1 cellular context compared by ENCODE assay signal in genomic region chr1:19311931-19312781, GRCh38.
TF ChIP-seq lines count a peak whose summit lies in the region.

TSS of gene AKR7A2 (minus strand) at chr1:19312144. CDS start at chr1:19312124, 20 bp downstream.
TSS of gene SLC66A1 (plus strand) at chr1:19312326. CDS start at chr1:19317678, 5,352 bp downstream.

TF ChIP-seq in K562, 482 proteins besides CTCF, POLR2A, EP300 and RAD21 (continued from another document and continues in another):
- TF ChIP-seq ZNF449 (CRISPR knock-in tag; IDR thresholded peaks at IDR 0.05): 0 out of 2 replicates have a peak, but pooled peaks have one; percentile 44
- TF ChIP-seq CUX1 (CRISPR knock-in tag; IDR thresholded peaks at IDR 0.05): no peak
- no peak for TF ChIP-seq ADNP (tag; IDR thresholded peaks at IDR 0.05)
- peak; percentile 72 for TF ChIP-seq ETS1 (conservative IDR thresholded peaks at IDR 0.05; ENCODE audit: control insufficient read depth, low read depth, low read length)
- TF ChIP-seq ARID3A (IDR thresholded peaks at IDR 0.05; ENCODE audit: borderline replicate concordance, low read depth, low read length): no peak
- no peak for TF ChIP-seq ZNF79 (CRISPR knock-in tag; IDR thresholded peaks at IDR 0.05; ENCODE audit: low read depth)
- TF ChIP-seq NFIX (CRISPR knock-in tag; IDR thresholded peaks at IDR 0.05; ENCODE audit: low read depth): no peak
- peak; percentile 94 for TF ChIP-seq JUND (IDR thresholded peaks at IDR 0.05; ENCODE audit: borderline replicate concordance, low read depth, low read length)
- TF ChIP-seq JUND (tag; IDR thresholded peaks at IDR 0.05; ENCODE audit: borderline replicate concordance, low read depth, low read length): peak; percentile 78; the same call in 1 of the 3 replicates
- TF ChIP-seq PREB (CRISPR knock-in tag; IDR thresholded peaks at IDR 0.05): 0 out of 2 replicates have a peak, but pooled peaks have one; percentile 84
- peak; percentile 51 for TF ChIP-seq CTCFL (IDR thresholded peaks at IDR 0.05; ENCODE audit: borderline replicate concordance, insufficient read depth, low read depth, low read length, poor library complexity, severe bottlenecking)
- TF ChIP-seq PBX2 (CRISPR knock-in tag; IDR thresholded peaks at IDR 0.05; ENCODE audit: low read depth): no peak
- TF ChIP-seq PBX2 (tag; conservative IDR thresholded peaks at IDR 0.05; ENCODE audit: low read depth): no peak
- TF ChIP-seq E2F4 (CRISPR knock-in tag; IDR thresholded peaks at IDR 0.05; ENCODE audit: low read depth): no peak; the same call in 1 of the 2 replicates
- TF ChIP-seq ZNF165 (CRISPR knock-in tag; IDR thresholded peaks at IDR 0.05; ENCODE audit: borderline replicate concordance): no peak; the same call in 1 of the 2 replicates
- TF ChIP-seq XRCC4 (IDR thresholded peaks at IDR 0.05; ENCODE audit: extremely low read depth, insufficient read depth, insufficient read length): no peak
- no peak for TF ChIP-seq NR0B1 (IDR thresholded peaks at IDR 0.05; ENCODE audit: partially characterized antibody)
- TF ChIP-seq MECOM (CRISPR knock-in tag; IDR thresholded peaks at IDR 0.05): no peak
- TF ChIP-seq CXXC5 (CRISPR knock-in tag; IDR thresholded peaks at IDR 0.05): peak; percentile 100
- TF ChIP-seq ZNF23 (CRISPR knock-in tag; IDR thresholded peaks at IDR 0.05): no peak
- peak in 1 of 2 experiments; percentile 83; a peak in 2 of 4 replicates for TF ChIP-seq HDAC1 (IDR thresholded peaks at IDR 0.05)
- no peak for TF ChIP-seq BMI1 (IDR thresholded peaks at IDR 0.05; ENCODE audit: low read length)
- no peak for TF ChIP-seq ZNF75A (CRISPR knock-in tag; IDR thresholded peaks at IDR 0.05)
- no peak for TF ChIP-seq HDGF (IDR thresholded peaks at IDR 0.05)
- peak; percentile 61; the same call in 1 of the 2 replicates for TF ChIP-seq GABPB1 (CRISPR knock-in tag; IDR thresholded peaks at IDR 0.05)
- TF ChIP-seq GATAD2A (IDR thresholded peaks at IDR 0.05): 0 out of 2 replicates have a peak, but pooled peaks have one; percentile 12
- TF ChIP-seq PHB2 (IDR thresholded peaks at IDR 0.05; ENCODE audit: low read depth): no peak
- TF ChIP-seq ZKSCAN1 (IDR thresholded peaks at IDR 0.05; ENCODE audit: low read depth, low read length): 0 out of 2 replicates have a peak, but pooled peaks have one; percentile 50
- TF ChIP-seq MYC (IDR thresholded peaks at IDR 0.05; ENCODE audit: low read depth, low read length): peak; percentile 67
- peak; percentile 88; the same call in 1 of the 2 replicates for TF ChIP-seq MYC (CRISPR knock-in tag; IDR thresholded peaks at IDR 0.05; ENCODE audit: borderline replicate concordance, low read depth)
- TF ChIP-seq FOXP4 (CRISPR knock-in tag; IDR thresholded peaks at IDR 0.05; ENCODE audit: borderline replicate concordance): no peak
- TF ChIP-seq ZNF695 (CRISPR knock-in tag; IDR thresholded peaks at IDR 0.05): no peak
- TF ChIP-seq PYGO2 (tag; IDR thresholded peaks at IDR 0.05): no peak
- TF ChIP-seq HOXB6 (CRISPR knock-in tag; IDR thresholded peaks at IDR 0.05; ENCODE audit: borderline replicate concordance): no peak
- peak; percentile 68 for TF ChIP-seq CBFA2T2 (conservative IDR thresholded peaks at IDR 0.05)
- TF ChIP-seq EP400 (IDR thresholded peaks at IDR 0.05): peak; percentile 79
- no peak for TF ChIP-seq NCOA2 (IDR thresholded peaks at IDR 0.05; ENCODE audit: partially characterized antibody in 2 of 2)
- TF ChIP-seq NRF1 (conservative IDR thresholded peaks at IDR 0.05 in 1 of 2, IDR thresholded peaks at IDR 0.05 in 1 of 2): peak; percentile 95 to 96
- peak; percentile 88 for TF ChIP-seq ARID1B (IDR thresholded peaks at IDR 0.05)
- peak; percentile 84 for TF ChIP-seq NR4A1 (CRISPR knock-in tag; IDR thresholded peaks at IDR 0.05)
- TF ChIP-seq NR4A1 (tag; IDR thresholded peaks at IDR 0.05): peak; percentile 53; the same call in 1 of the 2 replicates
